ENCODE assay signal across 9 cellular contexts in the genomic region with DNA sequence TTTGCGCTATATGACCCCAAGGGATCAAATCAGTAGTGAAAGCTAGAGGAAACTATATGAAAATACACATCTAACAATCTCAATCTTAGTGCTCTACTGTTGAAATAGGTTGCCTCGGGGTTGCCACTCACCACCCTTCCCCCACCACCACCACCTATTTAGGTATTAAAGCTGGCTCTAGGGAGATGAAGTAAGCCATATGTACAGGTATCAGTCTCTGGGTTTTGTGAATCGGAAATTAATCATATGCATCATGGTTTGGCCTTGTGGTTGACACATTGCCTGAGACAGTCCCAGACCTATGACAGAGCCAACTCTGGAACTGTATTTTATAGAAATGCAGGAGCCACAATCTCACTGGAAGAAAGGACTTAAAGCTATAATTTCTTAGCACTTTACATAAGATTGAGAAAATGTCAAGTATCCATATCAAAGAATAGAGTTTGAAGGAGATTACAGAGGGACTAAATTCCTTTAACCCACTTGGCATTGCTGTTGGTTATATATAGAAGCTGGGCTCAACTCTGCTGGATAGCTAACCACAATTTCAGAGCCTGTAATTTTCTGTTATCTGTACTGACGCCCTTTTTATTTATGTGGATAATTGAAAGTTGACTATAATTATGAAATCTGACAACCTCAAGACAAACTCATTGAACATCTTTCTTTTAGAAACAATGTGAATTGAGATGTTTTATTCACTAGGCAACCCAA. TPM values are rescaled to one million over a fixed set of nuclear protein-coding genes. Genes with fewer than 3 reads are reported as not detected.
A peak's percentile ranks its signal among the peaks of the same experiment; 100 is the strongest.
DNase-seq lines count a peak whose midpoint lies in the region; ATAC-seq, FAIRE-seq and TF ChIP-seq lines count a peak whose summit lies in the region.
"Had no signal": no experiment of that assay in that cellular context is flagged by ENCODE, and none has a peak within 500 bp of the region (broad histone marks: within the 10 kb centered on the region; RNA-seq: fewer than 3 reads in every experiment).

No MANE protein-coding gene starts in this region.

- peak overlapping the region; percentile 19 for H3K4me3 ChIP-seq in OCI-LY1 (ENCODE audit: low read depth, low read length, poor library complexity, severe bottlenecking)
- H3K4me3 ChIP-seq in small intestine (ENCODE audit: low read depth in 1 of 2, low read length in 2 of 2), result no peak overlapping the region
- H3K4me3 ChIP-seq in dorsolateral prefrontal cortex, result no peak overlapping the region

- H2AFZ ChIP-seq in OCI-LY1 (ENCODE audit: low read length), result no peak overlapping the region

- H3K9me3 ChIP-seq in OCI-LY1 (ENCODE audit: low read length) (no peaks in the 10 kb centered on the region), small intestine (ENCODE audit: control insufficient read depth, low read depth) (no peaks in the 10 kb centered on the region)

- H3K36me3 ChIP-seq in OCI-LY1 (ENCODE audit: insufficient read depth, low read length) (no peaks in the 10 kb centered on the region), small intestine (ENCODE audit: control insufficient read depth in 2 of 2, insufficient read depth in 2 of 2, low read length in 2 of 2) (no peaks in the 10 kb centered on the region)

- no peaks in the 10 kb centered on the region for H3K79me2 ChIP-seq in OCI-LY1 (ENCODE audit: insufficient read depth, low read length)

- 76 to 93% (median 81%) methylated on average over 4 of the region's 4 CpGs for WGBS in small intestine, 3 donors

- peak overlapping the region; percentile 34 for H3K4me2 ChIP-seq in OCI-LY1 (ENCODE audit: low read length)

- no peaks in the 10 kb centered on the region for H3K9me2 ChIP-seq in OCI-LY1 (ENCODE audit: low read depth, low read length)

- no peaks in the 10 kb centered on the region for H4K20me1 ChIP-seq in OCI-LY1 (ENCODE audit: insufficient read depth, low read length)

- peaks cover 42% of the 10 kb centered on the region for H3K4me1 ChIP-seq in OCI-LY1 (ENCODE audit: insufficient read depth, low read length, severe bottlenecking)
- H3K4me1 ChIP-seq in small intestine (ENCODE audit: control insufficient read depth in 2 of 2, insufficient read depth in 1 of 2, low read depth in 1 of 2, low read length in 1 of 2), result no peaks in the 10 kb centered on the region

- peak; percentile 39 for ATAC-seq in GM19043 (IDR thresholded peaks at IDR 0.05; ENCODE audit: low read depth, unreplicated experiment)
- ATAC-seq in HG02798 (IDR thresholded peaks at IDR 0.05; ENCODE audit: poor library complexity, unreplicated experiment), result peak; percentile 33

- peak overlapping the region; percentile 78 for H3K27ac ChIP-seq in OCI-LY1 (ENCODE audit: low read depth, low read length, poor library complexity, severe bottlenecking)
- no peak overlapping the region for H3K27ac ChIP-seq in small intestine (ENCODE audit: low read depth in 1 of 2, low read length in 1 of 2)
- H3K27ac ChIP-seq in dorsolateral prefrontal cortex, result peak overlapping the region in 2 of 59 donors; percentile 9 to 29

- DNase-seq in small intestine (no peak), NCI-H2107 (lab: John Stamatoyannopoulos, UW) (no peak), dorsolateral prefrontal cortex (no peak)
- no peak for DNase-seq in activated effector memory CD4-positive, alpha-beta T cell treated with Interleukin-2 at 50 U/mL for 16 hours
- DNase-seq: activated CD4-positive, alpha-beta T cell treated with anti-CD3 and anti-CD28 coated beads, Interleukin-2, amount 50 U/mL, for 4 hours; NCI-H187 treated with DMSO at 0.1 percent for 48 hours had no signal

- intact Hi-C loops in dorsolateral prefrontal cortex (cut with DNase I), result no loop called here

- peak; percentile 67 for FAIRE-seq in small intestine (lab: Jason Lieb, UNC)

- no peak for TF ChIP-seq CTCF in OCI-LY1 (IDR thresholded peaks at IDR 0.05; ENCODE audit: low read length)
- no peak for TF ChIP-seq CTCF in dorsolateral prefrontal cortex (IDR thresholded peaks at IDR 0.05 in 54 of 56, conservative IDR thresholded peaks at IDR 0.05 in 2 of 56; ENCODE audit: low read depth in 1 of 56, partially characterized antibody in 56 of 56)

- no peak overlapping the region for H3K9ac ChIP-seq in OCI-LY1 (ENCODE audit: low read length)

- H3K27me3 ChIP-seq in OCI-LY1 (ENCODE audit: insufficient read depth, low read length), result no peaks in the 10 kb centered on the region
- H3K27me3 ChIP-seq in small intestine (ENCODE audit: control insufficient read depth in 2 of 2, insufficient read depth in 2 of 2, low read length in 2 of 2), result no peaks in the 10 kb centered on the region
- H3K27me3 ChIP-seq in dorsolateral prefrontal cortex, result no peaks in the 10 kb centered on the region

- H3F3A ChIP-seq in OCI-LY1 (ENCODE audit: insufficient read depth, low read length), result no peaks in the 10 kb centered on the region

RNA-seq across cellular contexts. Expression of gene BMP2K, which starts 26.7 kb away (rescaled TPM):
- 10 to 100 TPM in 1 of 3 donors, 1 to 10 TPM in 2; 9.7 to 11.9 (median 9.9) TPM for polyA plus RNA-seq in small intestine
- 10 to 100 TPM; 28.2 to 76.6 (median 48.9) TPM for total RNA-seq in dorsolateral prefrontal cortex
